In genomic region chr1:151265446-151266236, GRCh38 we compare ENCODE assay signal across 2 cellular contexts.
TF ChIP-seq lines count a peak whose summit lies in the region.

No MANE protein-coding gene starts in this region.

TF ChIP-seq in PFSK-1, 5 proteins besides CTCF, POLR2A, EP300 and RAD21:
- no peak for TF ChIP-seq FOXP2 (optimal IDR thresholded peaks at IDR 0.05; ENCODE audit: borderline replicate concordance, extremely low read depth, extremely low read length, insufficient read depth)
- TF ChIP-seq, protein P1, sequence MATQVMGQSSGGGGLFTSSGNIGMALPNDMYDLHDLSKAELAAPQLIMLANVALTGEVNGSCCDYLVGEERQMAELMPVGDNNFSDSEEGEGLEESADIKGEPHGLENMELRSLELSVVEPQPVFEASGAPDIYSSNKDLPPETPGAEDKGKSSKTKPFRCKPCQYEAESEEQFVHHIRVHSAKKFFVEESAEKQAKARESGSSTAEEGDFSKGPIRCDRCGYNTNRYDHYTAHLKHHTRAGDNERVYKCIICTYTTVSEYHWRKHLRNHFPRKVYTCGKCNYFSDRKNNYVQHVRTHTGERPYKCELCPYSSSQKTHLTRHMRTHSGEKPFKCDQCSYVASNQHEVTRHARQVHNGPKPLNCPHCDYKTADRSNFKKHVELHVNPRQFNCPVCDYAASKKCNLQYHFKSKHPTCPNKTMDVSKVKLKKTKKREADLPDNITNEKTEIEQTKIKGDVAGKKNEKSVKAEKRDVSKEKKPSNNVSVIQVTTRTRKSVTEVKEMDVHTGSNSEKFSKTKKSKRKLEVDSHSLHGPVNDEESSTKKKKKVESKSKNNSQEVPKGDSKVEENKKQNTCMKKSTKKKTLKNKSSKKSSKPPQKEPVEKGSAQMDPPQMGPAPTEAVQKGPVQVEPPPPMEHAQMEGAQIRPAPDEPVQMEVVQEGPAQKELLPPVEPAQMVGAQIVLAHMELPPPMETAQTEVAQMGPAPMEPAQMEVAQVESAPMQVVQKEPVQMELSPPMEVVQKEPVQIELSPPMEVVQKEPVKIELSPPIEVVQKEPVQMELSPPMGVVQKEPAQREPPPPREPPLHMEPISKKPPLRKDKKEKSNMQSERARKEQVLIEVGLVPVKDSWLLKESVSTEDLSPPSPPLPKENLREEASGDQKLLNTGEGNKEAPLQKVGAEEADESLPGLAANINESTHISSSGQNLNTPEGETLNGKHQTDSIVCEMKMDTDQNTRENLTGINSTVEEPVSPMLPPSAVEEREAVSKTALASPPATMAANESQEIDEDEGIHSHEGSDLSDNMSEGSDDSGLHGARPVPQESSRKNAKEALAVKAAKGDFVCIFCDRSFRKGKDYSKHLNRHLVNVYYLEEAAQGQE (IDR thresholded peaks at IDR 0.05; ENCODE audit: insufficient read depth in 1 of 2, low read depth in 2 of 2, low read length in 2 of 2) = no peak
- TF ChIP-seq TAF1 (IDR thresholded peaks at IDR 0.05; ENCODE audit: borderline replicate concordance, insufficient read depth, low read length) = no peak
- 0 out of 2 replicates have a peak, but pooled peaks have one; percentile 20 for TF ChIP-seq POLR2AphosphoS5 (IDR thresholded peaks at IDR 0.05; ENCODE audit: low read depth, low read length)
- no peak for TF ChIP-seq SIN3A (IDR thresholded peaks at IDR 0.05; ENCODE audit: borderline replicate concordance, insufficient read depth, low read length)

TF ChIP-seq in HepG2, 621 proteins besides CTCF, POLR2A, EP300 and RAD21 (continues in another document):
- TF ChIP-seq THRA (CRISPR knock-in tag; IDR thresholded peaks at IDR 0.05; ENCODE audit: borderline replicate concordance) (peak; percentile 37; the same call in 1 of the 2 replicates), HNF4G (IDR thresholded peaks at IDR 0.05; ENCODE audit: borderline replicate concordance, low read depth, low read length) (peak; percentile 86), HNF4G (CRISPR knock-in tag; IDR thresholded peaks at IDR 0.05; ENCODE audit: borderline replicate concordance, low read depth) (peak; percentile 82), ZNF260 (CRISPR knock-in tag; IDR thresholded peaks at IDR 0.05; ENCODE audit: borderline replicate concordance, low read depth) (no peak), PRPF4 (IDR thresholded peaks at IDR 0.05; ENCODE audit: low read depth, low read length, poor library complexity, severe bottlenecking) (no peak), ZNF605 (CRISPR knock-in tag; IDR thresholded peaks at IDR 0.05) (0 out of 2 replicates have a peak, but pooled peaks have one; percentile 25), DMAP1 (CRISPR knock-in tag; IDR thresholded peaks at IDR 0.05) (no peak), ZNF614 (CRISPR knock-in tag; IDR thresholded peaks at IDR 0.05; ENCODE audit: borderline replicate concordance) (no peak), FOXA3 (CRISPR knock-in tag; IDR thresholded peaks at IDR 0.05) (peak; percentile 22; the same call in 1 of the 2 replicates), ASH2L (IDR thresholded peaks at IDR 0.05; ENCODE audit: insufficient read length, low read depth, low read length) (peak; percentile 60), THAP7 (CRISPR knock-in tag; IDR thresholded peaks at IDR 0.05) (0 out of 2 replicates have a peak, but pooled peaks have one; percentile 38), KDM5B (CRISPR knock-in tag; IDR thresholded peaks at IDR 0.05; ENCODE audit: borderline replicate concordance) (peak; percentile 61; the same call in 1 of the 2 replicates), PAXIP1 (CRISPR knock-in tag; conservative IDR thresholded peaks at IDR 0.05) (peak; percentile 81), LCORL (IDR thresholded peaks at IDR 0.05) (no peak), LCORL (CRISPR knock-in tag; IDR thresholded peaks at IDR 0.05) (peak; percentile 64), ZNF891 (CRISPR knock-in tag; IDR thresholded peaks at IDR 0.05) (0 out of 2 replicates have a peak, but pooled peaks have one; percentile 26), ZBTB20 (CRISPR knock-in tag; IDR thresholded peaks at IDR 0.05; ENCODE audit: borderline replicate concordance, low read depth) (no peak), HNF4A (CRISPR knock-in tag; IDR thresholded peaks at IDR 0.05) (peak; percentile 88), MAX (IDR thresholded peaks at IDR 0.05) (peak; percentile 30; the same call in 1 of the 2 replicates), ZNF501 (CRISPR knock-in tag; IDR thresholded peaks at IDR 0.05) (0 out of 2 replicates have a peak, but pooled peaks have one; percentile 29), RARA (CRISPR knock-in tag; IDR thresholded peaks at IDR 0.05) (peak; percentile 87), TEAD3 (CRISPR knock-in tag; optimal IDR thresholded peaks at IDR 0.05; ENCODE audit: borderline replicate concordance) (peak; percentile 8), NR2F6 (IDR thresholded peaks at IDR 0.05) (no peak), NR2F6 (CRISPR knock-in tag; IDR thresholded peaks at IDR 0.05) (peak; percentile 72), GABPA (IDR thresholded peaks at IDR 0.05; ENCODE audit: low read depth, low read length) (no peak), GABPA (CRISPR knock-in tag; IDR thresholded peaks at IDR 0.05; ENCODE audit: low read depth) (0 out of 2 replicates have a peak, but pooled peaks have one; percentile 33), RXRB (CRISPR knock-in tag; IDR thresholded peaks at IDR 0.05; ENCODE audit: borderline replicate concordance) (0 out of 2 replicates have a peak, but pooled peaks have one; percentile 42), SOX5 (CRISPR knock-in tag; IDR thresholded peaks at IDR 0.05; ENCODE audit: borderline replicate concordance) (peak; percentile 79), TCF7 (IDR thresholded peaks at IDR 0.05; ENCODE audit: low read depth) (peak; percentile 74; the same call in 1 of the 2 replicates), ZNF773 (CRISPR knock-in tag; IDR thresholded peaks at IDR 0.05; ENCODE audit: borderline replicate concordance) (0 out of 2 replicates have a peak, but pooled peaks have one; percentile 10), ZNF652 (CRISPR knock-in tag; IDR thresholded peaks at IDR 0.05; ENCODE audit: borderline replicate concordance, low read depth) (no peak), SALL1 (CRISPR knock-in tag; IDR thresholded peaks at IDR 0.05) (0 out of 2 replicates have a peak, but pooled peaks have one; percentile 22), TFAP4 (IDR thresholded peaks at IDR 0.05; ENCODE audit: borderline replicate concordance, low read depth) (no peak), ZNF350 (CRISPR knock-in tag; IDR thresholded peaks at IDR 0.05; ENCODE audit: borderline replicate concordance, low read depth) (0 out of 2 replicates have a peak, but pooled peaks have one; percentile 32), PRMT3 (CRISPR knock-in tag; IDR thresholded peaks at IDR 0.05; ENCODE audit: borderline replicate concordance, low read depth) (no peak), SAP130 (CRISPR knock-in tag; IDR thresholded peaks at IDR 0.05; ENCODE audit: low read depth) (peak; percentile 68)
- TF ChIP-seq, protein P2, sequence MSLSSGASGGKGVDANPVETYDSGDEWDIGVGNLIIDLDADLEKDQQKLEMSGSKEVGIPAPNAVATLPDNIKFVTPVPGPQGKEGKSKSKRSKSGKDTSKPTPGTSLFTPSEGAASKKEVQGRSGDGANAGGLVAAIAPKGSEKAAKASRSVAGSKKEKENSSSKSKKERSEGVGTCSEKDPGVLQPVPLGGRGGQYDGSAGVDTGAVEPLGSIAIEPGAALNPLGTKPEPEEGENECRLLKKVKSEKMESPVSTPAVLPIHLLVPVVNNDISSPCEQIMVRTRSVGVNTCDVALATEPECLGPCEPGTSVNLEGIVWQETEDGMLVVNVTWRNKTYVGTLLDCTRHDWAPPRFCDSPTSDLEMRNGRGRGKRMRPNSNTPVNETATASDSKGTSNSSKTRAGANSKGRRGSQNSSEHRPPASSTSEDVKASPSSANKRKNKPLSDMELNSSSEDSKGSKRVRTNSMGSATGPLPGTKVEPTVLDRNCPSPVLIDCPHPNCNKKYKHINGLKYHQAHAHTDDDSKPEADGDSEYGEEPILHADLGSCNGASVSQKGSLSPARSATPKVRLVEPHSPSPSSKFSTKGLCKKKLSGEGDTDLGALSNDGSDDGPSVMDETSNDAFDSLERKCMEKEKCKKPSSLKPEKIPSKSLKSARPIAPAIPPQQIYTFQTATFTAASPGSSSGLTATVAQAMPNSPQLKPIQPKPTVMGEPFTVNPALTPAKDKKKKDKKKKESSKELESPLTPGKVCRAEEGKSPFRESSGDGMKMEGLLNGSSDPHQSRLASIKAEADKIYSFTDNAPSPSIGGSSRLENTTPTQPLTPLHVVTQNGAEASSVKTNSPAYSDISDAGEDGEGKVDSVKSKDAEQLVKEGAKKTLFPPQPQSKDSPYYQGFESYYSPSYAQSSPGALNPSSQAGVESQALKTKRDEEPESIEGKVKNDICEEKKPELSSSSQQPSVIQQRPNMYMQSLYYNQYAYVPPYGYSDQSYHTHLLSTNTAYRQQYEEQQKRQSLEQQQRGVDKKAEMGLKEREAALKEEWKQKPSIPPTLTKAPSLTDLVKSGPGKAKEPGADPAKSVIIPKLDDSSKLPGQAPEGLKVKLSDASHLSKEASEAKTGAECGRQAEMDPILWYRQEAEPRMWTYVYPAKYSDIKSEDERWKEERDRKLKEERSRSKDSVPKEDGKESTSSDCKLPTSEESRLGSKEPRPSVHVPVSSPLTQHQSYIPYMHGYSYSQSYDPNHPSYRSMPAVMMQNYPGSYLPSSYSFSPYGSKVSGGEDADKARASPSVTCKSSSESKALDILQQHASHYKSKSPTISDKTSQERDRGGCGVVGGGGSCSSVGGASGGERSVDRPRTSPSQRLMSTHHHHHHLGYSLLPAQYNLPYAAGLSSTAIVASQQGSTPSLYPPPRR (CRISPR knock-in tag; IDR thresholded peaks at IDR 0.05; ENCODE audit: borderline replicate concordance) = peak; percentile 19; the same call in 1 of the 2 replicates
- TF ChIP-seq, protein P3, sequence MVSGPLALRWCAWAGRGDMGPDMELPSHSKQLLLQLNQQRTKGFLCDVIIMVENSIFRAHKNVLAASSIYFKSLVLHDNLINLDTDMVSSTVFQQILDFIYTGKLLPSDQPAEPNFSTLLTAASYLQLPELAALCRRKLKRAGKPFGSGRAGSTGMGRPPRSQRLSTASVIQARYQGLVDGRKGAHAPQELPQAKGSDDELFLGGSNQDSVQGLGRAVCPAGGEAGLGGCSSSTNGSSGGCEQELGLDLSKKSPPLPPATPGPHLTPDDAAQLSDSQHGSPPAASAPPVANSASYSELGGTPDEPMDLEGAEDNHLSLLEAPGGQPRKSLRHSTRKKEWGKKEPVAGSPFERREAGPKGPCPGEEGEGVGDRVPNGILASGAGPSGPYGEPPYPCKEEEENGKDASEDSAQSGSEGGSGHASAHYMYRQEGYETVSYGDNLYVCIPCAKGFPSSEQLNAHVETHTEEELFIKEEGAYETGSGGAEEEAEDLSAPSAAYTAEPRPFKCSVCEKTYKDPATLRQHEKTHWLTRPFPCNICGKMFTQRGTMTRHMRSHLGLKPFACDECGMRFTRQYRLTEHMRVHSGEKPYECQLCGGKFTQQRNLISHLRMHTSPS (CRISPR knock-in tag; IDR thresholded peaks at IDR 0.05; ENCODE audit: low read depth) = peak; percentile 75
